2 cellular contexts compared by ENCODE assay signal in the genomic region with DNA sequence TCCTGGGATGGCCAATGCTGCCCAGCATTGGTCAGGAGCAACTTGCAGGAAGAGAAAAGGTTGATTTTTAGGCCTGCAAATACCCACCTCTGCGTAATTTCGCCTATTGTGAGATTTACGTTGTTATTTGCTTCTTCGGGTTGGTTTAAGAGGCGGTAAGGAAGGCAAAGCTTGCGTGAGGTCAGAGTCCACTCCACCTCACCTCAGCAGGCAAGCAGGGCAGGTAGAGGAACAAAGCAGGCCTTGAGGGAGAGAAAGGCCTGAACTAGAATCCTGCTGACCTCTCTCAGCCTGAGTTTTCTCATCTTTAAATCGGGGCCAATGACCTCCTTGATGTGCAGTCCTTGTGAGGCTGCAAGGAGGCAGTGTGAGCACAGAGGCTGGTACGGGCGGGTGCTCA.
TF ChIP-seq lines count a peak whose summit lies in the region.

No MANE protein-coding gene starts in this region.

TF ChIP-seq in GM23338, 12 proteins besides CTCF, POLR2A, EP300 and RAD21 (continued from another document):
- TF ChIP-seq, protein P1, sequence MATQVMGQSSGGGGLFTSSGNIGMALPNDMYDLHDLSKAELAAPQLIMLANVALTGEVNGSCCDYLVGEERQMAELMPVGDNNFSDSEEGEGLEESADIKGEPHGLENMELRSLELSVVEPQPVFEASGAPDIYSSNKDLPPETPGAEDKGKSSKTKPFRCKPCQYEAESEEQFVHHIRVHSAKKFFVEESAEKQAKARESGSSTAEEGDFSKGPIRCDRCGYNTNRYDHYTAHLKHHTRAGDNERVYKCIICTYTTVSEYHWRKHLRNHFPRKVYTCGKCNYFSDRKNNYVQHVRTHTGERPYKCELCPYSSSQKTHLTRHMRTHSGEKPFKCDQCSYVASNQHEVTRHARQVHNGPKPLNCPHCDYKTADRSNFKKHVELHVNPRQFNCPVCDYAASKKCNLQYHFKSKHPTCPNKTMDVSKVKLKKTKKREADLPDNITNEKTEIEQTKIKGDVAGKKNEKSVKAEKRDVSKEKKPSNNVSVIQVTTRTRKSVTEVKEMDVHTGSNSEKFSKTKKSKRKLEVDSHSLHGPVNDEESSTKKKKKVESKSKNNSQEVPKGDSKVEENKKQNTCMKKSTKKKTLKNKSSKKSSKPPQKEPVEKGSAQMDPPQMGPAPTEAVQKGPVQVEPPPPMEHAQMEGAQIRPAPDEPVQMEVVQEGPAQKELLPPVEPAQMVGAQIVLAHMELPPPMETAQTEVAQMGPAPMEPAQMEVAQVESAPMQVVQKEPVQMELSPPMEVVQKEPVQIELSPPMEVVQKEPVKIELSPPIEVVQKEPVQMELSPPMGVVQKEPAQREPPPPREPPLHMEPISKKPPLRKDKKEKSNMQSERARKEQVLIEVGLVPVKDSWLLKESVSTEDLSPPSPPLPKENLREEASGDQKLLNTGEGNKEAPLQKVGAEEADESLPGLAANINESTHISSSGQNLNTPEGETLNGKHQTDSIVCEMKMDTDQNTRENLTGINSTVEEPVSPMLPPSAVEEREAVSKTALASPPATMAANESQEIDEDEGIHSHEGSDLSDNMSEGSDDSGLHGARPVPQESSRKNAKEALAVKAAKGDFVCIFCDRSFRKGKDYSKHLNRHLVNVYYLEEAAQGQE (IDR thresholded peaks at IDR 0.05; ENCODE audit: unreplicated experiment): no peak
- TF ChIP-seq ZNF114 (CRISPR knock-in tag; IDR thresholded peaks at IDR 0.05) (no peak), NANOG (IDR thresholded peaks at IDR 0.05; ENCODE audit: borderline replicate concordance) (no peak), POLR2AphosphoS5 (IDR thresholded peaks at IDR 0.05; ENCODE audit: low read depth) (no peak), ZNF331 (CRISPR knock-in tag; IDR thresholded peaks at IDR 0.05; ENCODE audit: low read depth) (no peak), CREB1 (CRISPR knock-in tag; IDR thresholded peaks at IDR 0.05; ENCODE audit: low read depth) (no peak), EZH2phosphoT487 (IDR thresholded peaks at IDR 0.05; ENCODE audit: unreplicated experiment) (no peak)
- TF ChIP-seq, protein P2, sequence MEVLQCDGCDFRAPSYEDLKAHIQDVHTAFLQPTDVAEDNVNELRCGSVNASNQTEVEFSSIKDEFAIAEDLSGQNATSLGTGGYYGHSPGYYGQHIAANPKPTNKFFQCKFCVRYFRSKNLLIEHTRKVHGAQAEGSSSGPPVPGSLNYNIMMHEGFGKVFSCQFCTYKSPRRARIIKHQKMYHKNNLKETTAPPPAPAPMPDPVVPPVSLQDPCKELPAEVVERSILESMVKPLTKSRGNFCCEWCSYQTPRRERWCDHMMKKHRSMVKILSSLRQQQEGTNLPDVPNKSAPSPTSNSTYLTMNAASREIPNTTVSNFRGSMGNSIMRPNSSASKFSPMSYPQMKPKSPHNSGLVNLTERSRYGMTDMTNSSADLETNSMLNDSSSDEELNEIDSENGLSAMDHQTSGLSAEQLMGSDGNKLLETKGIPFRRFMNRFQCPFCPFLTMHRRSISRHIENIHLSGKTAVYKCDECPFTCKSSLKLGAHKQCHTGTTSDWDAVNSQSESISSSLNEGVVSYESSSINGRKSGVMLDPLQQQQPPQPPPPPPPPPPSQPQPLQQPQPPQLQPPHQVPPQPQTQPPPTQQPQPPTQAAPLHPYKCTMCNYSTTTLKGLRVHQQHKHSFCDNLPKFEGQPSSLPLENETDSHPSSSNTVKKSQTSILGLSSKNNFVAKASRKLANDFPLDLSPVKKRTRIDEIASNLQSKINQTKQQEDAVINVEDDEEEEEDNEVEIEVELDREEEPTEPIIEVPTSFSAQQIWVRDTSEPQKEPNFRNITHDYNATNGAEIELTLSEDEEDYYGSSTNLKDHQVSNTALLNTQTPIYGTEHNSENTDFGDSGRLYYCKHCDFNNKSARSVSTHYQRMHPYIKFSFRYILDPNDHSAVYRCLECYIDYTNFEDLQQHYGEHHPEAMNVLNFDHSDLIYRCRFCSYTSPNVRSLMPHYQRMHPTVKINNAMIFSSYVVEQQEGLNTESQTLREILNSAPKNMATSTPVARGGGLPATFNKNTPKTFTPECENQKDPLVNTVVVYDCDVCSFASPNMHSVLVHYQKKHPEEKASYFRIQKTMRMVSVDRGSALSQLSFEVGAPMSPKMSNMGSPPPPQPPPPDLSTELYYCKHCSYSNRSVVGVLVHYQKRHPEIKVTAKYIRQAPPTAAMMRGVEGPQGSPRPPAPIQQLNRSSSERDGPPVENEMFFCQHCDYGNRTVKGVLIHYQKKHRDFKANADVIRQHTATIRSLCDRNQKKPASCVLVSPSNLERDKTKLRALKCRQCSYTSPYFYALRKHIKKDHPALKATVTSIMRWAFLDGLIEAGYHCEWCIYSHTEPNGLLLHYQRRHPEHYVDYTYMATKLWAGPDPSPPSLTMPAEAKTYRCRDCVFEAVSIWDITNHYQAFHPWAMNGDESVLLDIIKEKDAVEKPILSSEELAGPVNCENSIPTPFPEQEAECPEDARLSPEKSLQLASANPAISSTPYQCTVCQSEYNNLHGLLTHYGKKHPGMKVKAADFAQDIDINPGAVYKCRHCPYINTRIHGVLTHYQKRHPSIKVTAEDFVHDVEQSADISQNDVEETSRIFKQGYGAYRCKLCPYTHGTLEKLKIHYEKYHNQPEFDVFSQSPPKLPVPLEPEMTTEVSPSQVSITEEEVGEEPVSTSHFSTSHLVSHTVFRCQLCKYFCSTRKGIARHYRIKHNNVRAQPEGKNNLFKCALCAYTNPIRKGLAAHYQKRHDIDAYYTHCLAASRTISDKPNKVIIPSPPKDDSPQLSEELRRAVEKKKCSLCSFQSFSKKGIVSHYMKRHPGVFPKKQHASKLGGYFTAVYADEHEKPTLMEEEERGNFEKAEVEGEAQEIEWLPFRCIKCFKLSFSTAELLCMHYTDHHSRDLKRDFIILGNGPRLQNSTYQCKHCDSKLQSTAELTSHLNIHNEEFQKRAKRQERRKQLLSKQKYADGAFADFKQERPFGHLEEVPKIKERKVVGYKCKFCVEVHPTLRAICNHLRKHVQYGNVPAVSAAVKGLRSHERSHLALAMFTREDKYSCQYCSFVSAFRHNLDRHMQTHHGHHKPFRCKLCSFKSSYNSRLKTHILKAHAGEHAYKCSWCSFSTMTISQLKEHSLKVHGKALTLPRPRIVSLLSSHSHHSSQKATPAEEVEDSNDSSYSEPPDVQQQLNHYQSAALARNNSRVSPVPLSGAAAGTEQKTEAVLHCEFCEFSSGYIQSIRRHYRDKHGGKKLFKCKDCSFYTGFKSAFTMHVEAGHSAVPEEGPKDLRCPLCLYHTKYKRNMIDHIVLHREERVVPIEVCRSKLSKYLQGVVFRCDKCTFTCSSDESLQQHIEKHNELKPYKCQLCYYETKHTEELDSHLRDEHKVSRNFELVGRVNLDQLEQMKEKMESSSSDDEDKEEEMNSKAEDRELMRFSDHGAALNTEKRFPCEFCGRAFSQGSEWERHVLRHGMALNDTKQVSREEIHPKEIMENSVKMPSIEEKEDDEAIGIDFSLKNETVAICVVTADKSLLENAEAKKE (CRISPR knock-in tag; IDR thresholded peaks at IDR 0.05): no peak

TF ChIP-seq in WTC11, 78 proteins besides CTCF, POLR2A, EP300 and RAD21 (continued from another document):
- TF ChIP-seq, protein P3, sequence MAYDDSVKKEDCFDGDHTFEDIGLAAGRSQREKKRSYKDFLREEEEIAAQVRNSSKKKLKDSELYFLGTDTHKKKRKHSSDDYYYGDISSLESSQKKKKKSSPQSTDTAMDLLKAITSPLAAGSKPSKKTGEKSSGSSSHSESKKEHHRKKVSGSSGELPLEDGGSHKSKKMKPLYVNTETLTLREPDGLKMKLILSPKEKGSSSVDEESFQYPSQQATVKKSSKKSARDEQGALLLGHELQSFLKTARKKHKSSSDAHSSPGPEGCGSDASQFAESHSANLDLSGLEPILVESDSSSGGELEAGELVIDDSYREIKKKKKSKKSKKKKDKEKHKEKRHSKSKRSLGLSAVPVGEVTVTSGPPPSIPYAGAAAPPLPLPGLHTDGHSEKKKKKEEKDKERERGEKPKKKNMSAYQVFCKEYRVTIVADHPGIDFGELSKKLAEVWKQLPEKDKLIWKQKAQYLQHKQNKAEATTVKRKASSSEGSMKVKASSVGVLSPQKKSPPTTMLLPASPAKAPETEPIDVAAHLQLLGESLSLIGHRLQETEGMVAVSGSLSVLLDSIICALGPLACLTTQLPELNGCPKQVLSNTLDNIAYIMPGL (CRISPR knock-in tag; IDR thresholded peaks at IDR 0.05): no peak
- no peak for TF ChIP-seq ZNF121 (CRISPR knock-in tag; IDR thresholded peaks at IDR 0.05)
- TF ChIP-seq ATF2 (CRISPR knock-in tag; IDR thresholded peaks at IDR 0.05; ENCODE audit: borderline replicate concordance, low read depth): no peak
- TF ChIP-seq ZBTB21 (CRISPR knock-in tag; IDR thresholded peaks at IDR 0.05; ENCODE audit: borderline replicate concordance): no peak
- no peak for TF ChIP-seq GRHL2 (CRISPR knock-in tag; IDR thresholded peaks at IDR 0.05; ENCODE audit: insufficient replicate concordance, severe bottlenecking)
- TF ChIP-seq TEAD1 (CRISPR knock-in tag; IDR thresholded peaks at IDR 0.05): no peak
- no peak for TF ChIP-seq RORB (CRISPR knock-in tag; IDR thresholded peaks at IDR 0.05)
